ENCODE assay signal across 8 cellular contexts in the genomic region with DNA sequence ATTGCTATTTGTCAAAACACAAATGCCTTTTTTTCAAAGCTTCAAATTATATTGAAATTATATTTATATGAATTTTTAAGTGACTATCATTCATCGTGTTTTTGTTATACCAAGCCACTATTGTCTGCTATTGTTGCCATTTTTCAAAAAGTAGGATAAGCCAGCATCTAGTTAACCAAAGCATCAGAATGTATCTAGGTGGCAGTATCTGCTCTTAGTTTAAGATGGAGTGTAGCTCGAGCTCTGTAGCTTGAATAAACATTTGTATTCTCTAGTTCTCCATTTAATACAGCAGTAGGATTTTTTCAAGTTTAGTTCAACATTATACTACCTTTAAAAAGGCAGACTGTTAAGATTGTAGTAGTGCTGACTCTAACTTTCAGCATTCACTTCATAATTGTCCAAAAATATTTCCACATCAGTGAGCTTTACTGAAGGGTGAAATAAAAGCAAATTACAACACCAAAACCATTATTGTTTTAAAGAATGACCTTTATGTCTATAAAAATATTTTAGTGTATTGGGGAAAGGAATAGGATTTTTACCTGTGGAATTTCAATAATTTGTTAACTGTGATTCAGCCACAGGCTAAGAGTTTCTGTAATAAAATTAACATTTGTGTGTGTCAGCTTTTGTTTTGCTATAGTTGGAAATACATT. TPM values are rescaled to one million over a fixed set of nuclear protein-coding genes. Genes with fewer than 3 reads are reported as not detected.
DNase-seq lines count a peak whose midpoint lies in the region; ATAC-seq and TF ChIP-seq lines count a peak whose summit lies in the region.

No MANE protein-coding gene starts in this region.

- H3K36me3 ChIP-seq in Karpas-422 (ENCODE audit: insufficient read depth, low read length) (no peaks in the 10 kb centered on the region), adrenal gland (replicated peaks in 1 of 2) (no peaks in the 10 kb centered on the region), left lung (no peaks in the 10 kb centered on the region)

- H3K9me2 ChIP-seq in Karpas-422 (replicated peaks; ENCODE audit: insufficient read depth, low read length): no peaks in the 10 kb centered on the region

- TF ChIP-seq CTCF in adrenal gland (IDR thresholded peaks at IDR 0.05) (peak in 4 of 6 experiments; percentile 16 to 39 (median 36)), left lung (IDR thresholded peaks at IDR 0.05) (peak in 1 of 2 donors; percentile 19), omental fat pad (IDR thresholded peaks at IDR 0.05) (no peak)

- 16 to 24% (median 22%) methylated on average over 2 of the region's 2 CpGs for WGBS in adrenal gland, 4 donors

- H3K9ac ChIP-seq in Karpas-422 (ENCODE audit: low read length): peak overlapping the region; percentile 29

- ATAC-seq in left lung (peak; percentile 87), GM18498 (IDR thresholded peaks at IDR 0.05; ENCODE audit: unreplicated experiment) (no peak), omental fat pad (ENCODE audit: low FRiP score) (no peak)

- peaks cover 32% of the 10 kb centered on the region for H3K4me1 ChIP-seq in Karpas-422 (ENCODE audit: low read length)
- H3K4me1 ChIP-seq in adrenal gland (replicated peaks in 1 of 2): peaks cover 0 to 2% of the 10 kb centered on the region in 2 donors
- H3K4me1 ChIP-seq in left lung: peaks cover 0 to 4% of the 10 kb centered on the region in 2 donors

- no peak for TF ChIP-seq POLR2A in adrenal gland (IDR thresholded peaks at IDR 0.05)

- H3K4me3 ChIP-seq in Karpas-422 (ENCODE audit: low read length) (peak overlapping the region; percentile 52), adrenal gland (no peak overlapping the region), left lung (peak overlapping the region in 1 of 2 donors; percentile 4)

- DNase-seq in COLO829 (ENCODE audit: low spot score) (peak; percentile 5), Karpas-422 (peak; percentile 69), adrenal gland (no peak), left lung (no peak), OCI-M2 (lab: John Stamatoyannopoulos, UW; ENCODE audit: unreplicated experiment) (no peak), D341Med (ENCODE audit: low spot score) (no peak), omental fat pad (ENCODE audit: low spot score) (no peak)

- no peaks in the 10 kb centered on the region for H4K20me1 ChIP-seq in Karpas-422 (ENCODE audit: insufficient read depth, low read depth, low read length)

- H2AFZ ChIP-seq in Karpas-422 (ENCODE audit: low read length): peak overlapping the region; percentile 60

- peak overlapping the region; percentile 61 for H3K4me2 ChIP-seq in Karpas-422 (ENCODE audit: low read depth, low read length, poor library complexity, severe bottlenecking)

- H3K9me3 ChIP-seq in Karpas-422 (ENCODE audit: low read length) (no peaks in the 10 kb centered on the region), adrenal gland (replicated peaks in 1 of 3) (no peaks in the 10 kb centered on the region), left lung (no peaks in the 10 kb centered on the region)

- peak overlapping the region; percentile 61 for H3K27ac ChIP-seq in Karpas-422 (ENCODE audit: low read length)
- H3K27ac ChIP-seq in adrenal gland: no peak overlapping the region
- no peak overlapping the region for H3K27ac ChIP-seq in left lung

- no peaks in the 10 kb centered on the region for H3K79me2 ChIP-seq in Karpas-422 (ENCODE audit: low read length)

- no peaks in the 10 kb centered on the region for H3K27me3 ChIP-seq in Karpas-422 (ENCODE audit: low read length)
- no peaks in the 10 kb centered on the region for H3K27me3 ChIP-seq in adrenal gland
- no peaks in the 10 kb centered on the region for H3K27me3 ChIP-seq in left lung

- intact Hi-C loops in adrenal gland (cut with DNase I): no loop called here
- intact Hi-C loops in left lung (cut with DNase I): loop anchor here in 1 of 2 donors (10.0 kb wide), 1 partner anchor 333 kb away; no protein-coding TSS in a partner anchor

RNA-seq across cellular contexts. Expression of gene C15orf61, which starts 19.6 kb away (rescaled TPM):
- total RNA-seq in Karpas-422 (2014; rRNA removed; shearing (Covaris generic); ENCODE audit: low replicate concordance): 13.3 and 19.7 TPM in 2 replicates
- total RNA-seq in adrenal gland (1 to 10 TPM; 1.2 to 8.3 (median 5.4) TPM), left lung (1 to 10 TPM; 5.8 to 6.9 TPM), omental fat pad (10 to 100 TPM in 1 of 4 donors, 1 to 10 TPM in 3; 3.8 to 12.1 (median 6.3) TPM)
- polyA plus RNA-seq in adrenal gland: 1 to 10 TPM; 2.5 to 4.4 (median 4.0) TPM

RNA-seq across cellular contexts. Expression of gene MAP2K5, which starts 41.2 kb away (rescaled TPM):
- 32.0 and 32.1 TPM in 2 replicates for total RNA-seq in Karpas-422 (2014; rRNA removed; shearing (Covaris generic); ENCODE audit: low replicate concordance)
- total RNA-seq in adrenal gland: 10 to 100 TPM; 12.5 to 33.8 (median 19.3) TPM
- polyA plus RNA-seq in adrenal gland: 10 to 100 TPM; 10.3 to 32.0 (median 13.0) TPM
- 10 to 100 TPM; 13.5 to 17.0 TPM for total RNA-seq in left lung
- 10 to 100 TPM in 2 of 4 donors, 1 to 10 TPM in 2; 7.2 to 14.2 (median 9.3) TPM for total RNA-seq in omental fat pad

Comparison
In these comparisons a context has a peak if more than half of its experiments do, and no peak if none do; other contexts are left out.
1. DNase-seq: peak in COLO829 (single experiment) and Karpas-422 (single experiment); none in adrenal gland (0 of 7), left lung (0 of 2), OCI-M2 (single experiment), D341Med (single experiment) and omental fat pad (single experiment).
2. CTCF ChIP-seq: peak in adrenal gland (4 of 6); none in omental fat pad (0 of 3).